Comparison of ENCODE assay signal across 1 cellular context in the genomic region with DNA sequence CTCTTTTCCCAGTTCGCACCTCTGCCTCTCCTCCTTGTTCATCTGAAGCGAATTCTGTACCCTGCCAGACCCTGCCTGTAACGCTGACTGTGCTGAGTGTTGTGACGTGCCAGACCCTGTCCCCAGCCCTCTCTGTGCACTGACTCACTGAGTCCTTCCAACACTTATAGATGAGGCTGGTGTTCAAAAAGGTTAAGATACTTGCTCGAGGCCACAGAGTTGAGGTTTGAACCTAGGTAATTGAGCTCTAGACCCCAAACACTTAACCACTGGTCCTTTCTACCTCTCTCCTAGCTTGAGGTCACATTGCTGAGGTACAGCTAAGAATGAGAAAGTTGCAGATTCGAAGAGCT.
TF ChIP-seq lines count a peak whose summit lies in the region.

No MANE protein-coding gene starts in this region.

TF ChIP-seq in IMR-90, 13 proteins besides CTCF, POLR2A, EP300 and RAD21:
- TF ChIP-seq BHLHE40 (IDR thresholded peaks at IDR 0.05; ENCODE audit: low read depth, low read length) = no peak
- no peak for TF ChIP-seq MAFK (IDR thresholded peaks at IDR 0.05; ENCODE audit: low read depth, low read length)
- TF ChIP-seq RCOR1 (IDR thresholded peaks at IDR 0.05; ENCODE audit: insufficient replicate concordance, low read length) = no peak
- no peak for TF ChIP-seq MXI1 (IDR thresholded peaks at IDR 0.05; ENCODE audit: borderline replicate concordance, low read depth, low read length)
- TF ChIP-seq RFX5 (IDR thresholded peaks at IDR 0.05; ENCODE audit: low read depth, low read length) = no peak
- no peak for TF ChIP-seq MAZ (IDR thresholded peaks at IDR 0.05; ENCODE audit: borderline replicate concordance, low read depth, low read length)
- TF ChIP-seq, protein P1, sequence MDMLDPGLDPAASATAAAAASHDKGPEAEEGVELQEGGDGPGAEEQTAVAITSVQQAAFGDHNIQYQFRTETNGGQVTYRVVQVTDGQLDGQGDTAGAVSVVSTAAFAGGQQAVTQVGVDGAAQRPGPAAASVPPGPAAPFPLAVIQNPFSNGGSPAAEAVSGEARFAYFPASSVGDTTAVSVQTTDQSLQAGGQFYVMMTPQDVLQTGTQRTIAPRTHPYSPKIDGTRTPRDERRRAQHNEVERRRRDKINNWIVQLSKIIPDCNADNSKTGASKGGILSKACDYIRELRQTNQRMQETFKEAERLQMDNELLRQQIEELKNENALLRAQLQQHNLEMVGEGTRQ (IDR thresholded peaks at IDR 0.05; ENCODE audit: low read depth, low read length) = no peak
- TF ChIP-seq SMC3 (IDR thresholded peaks at IDR 0.05; ENCODE audit: low read depth, low read length) = no peak
- TF ChIP-seq, protein P2, sequence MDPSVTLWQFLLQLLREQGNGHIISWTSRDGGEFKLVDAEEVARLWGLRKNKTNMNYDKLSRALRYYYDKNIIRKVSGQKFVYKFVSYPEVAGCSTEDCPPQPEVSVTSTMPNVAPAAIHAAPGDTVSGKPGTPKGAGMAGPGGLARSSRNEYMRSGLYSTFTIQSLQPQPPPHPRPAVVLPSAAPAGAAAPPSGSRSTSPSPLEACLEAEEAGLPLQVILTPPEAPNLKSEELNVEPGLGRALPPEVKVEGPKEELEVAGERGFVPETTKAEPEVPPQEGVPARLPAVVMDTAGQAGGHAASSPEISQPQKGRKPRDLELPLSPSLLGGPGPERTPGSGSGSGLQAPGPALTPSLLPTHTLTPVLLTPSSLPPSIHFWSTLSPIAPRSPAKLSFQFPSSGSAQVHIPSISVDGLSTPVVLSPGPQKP (IDR thresholded peaks at IDR 0.05; ENCODE audit: borderline replicate concordance, low read depth, low read length) = no peak
- no peak for TF ChIP-seq CHD1 (IDR thresholded peaks at IDR 0.05; ENCODE audit: low read depth, low read length)
